22 cellular contexts compared by ENCODE assay signal in the genomic region with DNA sequence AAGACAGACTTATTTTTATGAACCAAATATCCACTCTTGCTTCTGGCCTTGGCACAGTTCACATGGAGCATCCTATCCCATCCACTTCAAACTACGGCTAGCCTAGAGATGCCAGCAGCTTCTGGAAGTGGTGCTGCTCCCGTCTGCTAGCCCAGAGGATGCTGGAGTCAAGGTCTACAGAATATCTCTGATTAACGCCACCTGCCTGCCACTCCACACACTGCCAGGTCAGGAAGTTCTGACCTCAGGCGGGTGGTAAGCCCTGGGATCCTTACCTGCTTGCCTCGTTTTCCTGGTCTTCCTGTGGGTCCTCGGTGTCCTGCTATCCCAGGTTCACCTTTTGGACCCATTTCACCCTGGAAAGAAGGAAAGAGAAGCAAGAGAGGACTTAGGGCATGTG. TPM values are rescaled to one million over a fixed set of nuclear protein-coding genes. Genes with fewer than 3 reads are reported as not detected.
A peak's percentile ranks its signal among the peaks of the same experiment; 100 is the strongest.
DNase-seq lines count a peak whose midpoint lies in the region; ATAC-seq, FAIRE-seq and TF ChIP-seq lines count a peak whose summit lies in the region.
"Had no signal": no experiment of that assay in that cellular context is flagged by ENCODE, and none has a peak within 500 bp of the region (broad histone marks: within the 10 kb centered on the region; RNA-seq: fewer than 3 reads in every experiment).

No MANE protein-coding gene starts in this region.

- ATAC-seq in A549 = peak; percentile 73 to 89
- peak; percentile 98 for ATAC-seq in GM23338
- ATAC-seq in esophagus mucosa = no peak
- no peak for ATAC-seq in HG03439 (IDR thresholded peaks at IDR 0.05; ENCODE audit: unreplicated experiment)
- ATAC-seq in upper lobe of left lung (ENCODE audit: low FRiP score in 2 of 2) = no peak
- ATAC-seq: activated CD4-positive, CD25-positive, alpha-beta regulatory T cell treated with anti-CD3 and anti-CD28 coated beads, Interleukin-2, amount 50 U/mL, for 24 hours; natural killer cell treated with Interleukin-12 subunit alpha and Interleukin-12 subunit beta and Interleukin-15 and Interleukin-18, amount 100 ng/mL, for 72 hours had no signal

- H3K9me3 ChIP-seq in A549 (no peaks in the 10 kb centered on the region), iPS DF 6.9 (ENCODE audit: control insufficient read depth, insufficient read depth, low read length) (no peaks in the 10 kb centered on the region), upper lobe of left lung (no peaks in the 10 kb centered on the region)
- H3K9me3 ChIP-seq: colonic mucosa, SJSA1 had no signal

- H3K4me2 ChIP-seq in A549 (no peak overlapping the region), GM23338 (no peak overlapping the region)
- H3K4me2 ChIP-seq: hepatocyte had no signal

- H3K27ac Mint-ChIP-seq in GM23338 = no peak overlapping the region
- H3K27ac Mint-ChIP-seq: activated naive CD8-positive, alpha-beta T cell treated with anti-CD3 and anti-CD28 coated beads for 36 hours; brain had no signal

- H3K36me3 ChIP-seq in GM23338 (ENCODE audit: insufficient read depth) = no peaks in the 10 kb centered on the region
- no peaks in the 10 kb centered on the region for H3K36me3 ChIP-seq in iPS DF 6.9 (ENCODE audit: control insufficient read depth, insufficient read depth, low read length)
- H3K36me3 ChIP-seq in upper lobe of left lung = no peaks in the 10 kb centered on the region
- H3K36me3 ChIP-seq: colonic mucosa, SJSA1 had no signal

- H3K79me2 ChIP-seq in GM23338 (replicated peaks; ENCODE audit: insufficient read depth) = no peaks in the 10 kb centered on the region
- H3K79me2 ChIP-seq: hepatocyte had no signal

- TF ChIP-seq CTCF in A549 (IDR thresholded peaks at IDR 0.05) (no peak), GM23338 (conservative IDR thresholded peaks at IDR 0.05; ENCODE audit: low read depth in 2 of 2) (peak; percentile 55 to 74), upper lobe of left lung (IDR thresholded peaks at IDR 0.05) (no peak)

- CTCF ChIA-PET in A549 (lab: Yijun Ruan, JAX) = interaction anchor here (1.0 kb wide), 1 partner anchor 88 kb away, joined by 3 read pairs; no protein-coding TSS in a partner anchor

- H3K4me1 ChIP-seq in A549 = no peaks in the 10 kb centered on the region
- H3K4me1 ChIP-seq in GM23338 (ENCODE audit: insufficient read depth) = no peaks in the 10 kb centered on the region
- no peaks in the 10 kb centered on the region for H3K4me1 ChIP-seq in iPS DF 6.9 (ENCODE audit: control insufficient read depth, insufficient read depth, low read length)
- no peaks in the 10 kb centered on the region for H3K4me1 ChIP-seq in upper lobe of left lung
- H3K4me1 ChIP-seq: colonic mucosa, SJSA1 had no signal

- H3K36me3 Mint-ChIP-seq in GM23338 (ENCODE audit: low read depth) = no peaks in the 10 kb centered on the region
- H3K36me3 Mint-ChIP-seq: activated naive CD8-positive, alpha-beta T cell treated with anti-CD3 and anti-CD28 coated beads for 36 hours; natural killer cell treated with Interleukin-12 subunit alpha and Interleukin-12 subunit beta and Interleukin-15 and Interleukin-18, amount 100 ng/mL, for 72 hours had no signal

- 0 out of 2 replicates have a peak overlapping the region, but pooled peaks have one; percentile 24 for H2AFZ ChIP-seq in GM23338
- H2AFZ ChIP-seq: hepatocyte had no signal

- H3K27me3 ChIP-seq in GM23338 (ENCODE audit: insufficient read depth) = no peaks in the 10 kb centered on the region
- no peaks in the 10 kb centered on the region for H3K27me3 ChIP-seq in iPS DF 6.9 (ENCODE audit: control insufficient read depth, insufficient read depth, low read length)
- H3K27me3 ChIP-seq in upper lobe of left lung = no peaks in the 10 kb centered on the region
- H3K27me3 ChIP-seq: colonic mucosa, hepatocyte, SJSA1 had no signal

- peak; percentile 21 for DNase-seq in A549 (ENCODE audit: low read depth in 1 of 2, low spot score in 1 of 2)
- DNase-seq in GM23338 (ENCODE audit: low spot score) = peak; percentile 74
- peak; percentile 13 for DNase-seq in RPMI8226
- peak; percentile 18 for DNase-seq in iPS DF 6.9 (ENCODE audit: low read depth, low spot score)
- DNase-seq in HCEC 1CT = no peak
- DNase-seq in upper lobe of left lung = no peak
- DNase-seq: activated naive CD8-positive, alpha-beta T cell treated with anti-CD3 and anti-CD28 coated beads for 36 hours; colonic mucosa; GF-D8; NCI-H1417; NCI-H2171; NCI-H526 treated with DMSO at 0.1 percent for 48 hours; stimulated activated CD4-positive, alpha-beta T cell treated with anti-CD3 and anti-CD28 coated beads, Interleukin-2, amount 100 ng/mL, for 48 hours had no signal

- H3K9me3 Mint-ChIP-seq in GM23338 = no peaks in the 10 kb centered on the region
- H3K9me3 Mint-ChIP-seq: activated naive CD8-positive, alpha-beta T cell treated with anti-CD3 and anti-CD28 coated beads for 36 hours; brain had no signal

- no peak for FAIRE-seq in A549 (lab: Jason Lieb, UNC)
- FAIRE-seq: urothelium cell line had no signal

- TF ChIP-seq EP300 in A549 (IDR thresholded peaks at IDR 0.05) (no peak), upper lobe of left lung (IDR thresholded peaks at IDR 0.05) (no peak)

- WGBS in A549 (ENCODE audit: missing lambda C conversion rate) = 45% methylated on average over 6 of the region's 6 CpGs
- WGBS in iPS DF 6.9 (ENCODE audit: insufficient coverage, insufficient read length) = no CpG with 5 or more reads among the region's 6 CpGs
- 84 to 93% methylated on average over 6 of the region's 6 CpGs for WGBS in upper lobe of left lung, 2 donors

- TF ChIP-seq RAD21 in A549 (conservative IDR thresholded peaks at IDR 0.05 in 1 of 2, IDR thresholded peaks at IDR 0.05 in 1 of 2) = no peak

- H3K4me1 Mint-ChIP-seq in GM23338 = 0 out of 3 replicates have a peak, but pooled peaks cover 5% of the 10 kb centered on the region
- H3K4me1 Mint-ChIP-seq: activated naive CD8-positive, alpha-beta T cell treated with anti-CD3 and anti-CD28 coated beads for 36 hours had no signal

- no peak overlapping the region for H3K4me3 Mint-ChIP-seq in GM23338
- H3K4me3 Mint-ChIP-seq: activated naive CD8-positive, alpha-beta T cell treated with anti-CD3 and anti-CD28 coated beads for 36 hours; brain; natural killer cell treated with Interleukin-12 subunit alpha and Interleukin-12 subunit beta and Interleukin-15 and Interleukin-18, amount 100 ng/mL, for 72 hours had no signal

- POLR2A ChIA-PET in A549 (lab: Yijun Ruan, JAX) = interaction anchor here (0.5 kb wide), 1 partner anchor 131 kb away, joined by 3 read pairs; the partner anchor contains the start of genes BTD and HACL1

- no peaks in the 10 kb centered on the region for H4K20me1 ChIP-seq in GM23338 (replicated peaks; ENCODE audit: insufficient read depth)

- H3K4me3 ChIP-seq in A549 (no peak overlapping the region), GM23338 (no peak overlapping the region), iPS DF 6.9 (ENCODE audit: low read length) (no peak overlapping the region), upper lobe of left lung (no peak overlapping the region)
- H3K4me3 ChIP-seq: colonic mucosa, hepatocyte, SJSA1 had no signal

- no peaks in the 10 kb centered on the region for H3K9me2 ChIP-seq in GM23338 (ENCODE audit: insufficient read depth)

- TF ChIP-seq POLR2A in A549 (IDR thresholded peaks at IDR 0.05; ENCODE audit: low read length) = no peak
- no peak for TF ChIP-seq POLR2A in upper lobe of left lung (IDR thresholded peaks at IDR 0.05)

- H3K27me3 Mint-ChIP-seq in GM23338 (ENCODE audit: insufficient read depth, low read depth, poor library complexity) = no peaks in the 10 kb centered on the region
- H3K27me3 Mint-ChIP-seq: activated naive CD8-positive, alpha-beta T cell treated with anti-CD3 and anti-CD28 coated beads for 36 hours; brain; natural killer cell treated with Interleukin-12 subunit alpha and Interleukin-12 subunit beta and Interleukin-15 and Interleukin-18, amount 100 ng/mL, for 72 hours had no signal

- H3K27ac ChIP-seq in A549 (no peak overlapping the region), GM23338 (ENCODE audit: low read depth) (no peak overlapping the region), iPS DF 6.9 (ENCODE audit: low read length) (no peak overlapping the region), upper lobe of left lung (no peak overlapping the region)
- H3K27ac ChIP-seq: C4-2B, colonic mucosa, hepatocyte, SJSA1 had no signal

- no peaks in the 10 kb centered on the region for H3F3A ChIP-seq in GM23338 (replicated peaks; ENCODE audit: low read depth)

TF ChIP-seq in GM23338, 12 proteins besides CTCF, POLR2A, EP300 and RAD21 (continues in another document):
- TF ChIP-seq ZNF331 (CRISPR knock-in tag; IDR thresholded peaks at IDR 0.05; ENCODE audit: low read depth) = no peak

RNA-seq across cellular contexts. Expression of gene EAF1, which starts 42.9 kb away (rescaled TPM):
- polyA plus RNA-seq in A549 (2011; rRNA removed) (18.6 and 20.7 TPM in 2 replicates), A549 (2017; fragmentation: RNase III; extraction: RNeasy Plus Mini Kit Qiagen cat#74134 plus additional on column Dnase treatment) (12.3 to 13.9 TPM (median 13.6 TPM) in 3 replicates), GM23338 (2016; fragmentation: Nextera tagmentation; extraction: Ambion mirVana) (9.4 and 9.8 TPM in 2 replicates)
- polyA plus RNA-seq in A549 (2012; cell fraction: cytosol; rRNA removed) = 7.4 and 9.9 TPM in 2 replicates
- 6.8 and 7.2 TPM in 2 replicates for polyA plus RNA-seq in A549 (2012; cell fraction: nucleus; rRNA removed)
- 29.5 and 29.6 TPM in 2 replicates for polyA minus RNA-seq in A549 (2011; rRNA and poly(A)+ RNA removed)
- 29.5 and 45.4 TPM in 2 replicates for total RNA-seq in GM23338 (2014; rRNA removed; shearing (Covaris generic))
- total RNA-seq in esophagus mucosa (13.3 TPM), upper lobe of left lung (10 to 100 TPM; 21.1 to 45.1 (median 31.7) TPM)

RNA-seq across cellular contexts. Expression of gene METTL6, which starts 42.9 kb away (rescaled TPM):
- polyA plus RNA-seq in A549 (2011; rRNA removed) = 37.4 and 42.7 TPM in 2 replicates
- polyA plus RNA-seq in A549 (2012; cell fraction: cytosol; rRNA removed) = 16.9 and 17.4 TPM in 2 replicates
- polyA plus RNA-seq in A549 (2012; cell fraction: nucleus; rRNA removed) = 4.4 and 9.7 TPM in 2 replicates
- 26.3 to 29.6 TPM (median 28.3 TPM) in 3 replicates for polyA plus RNA-seq in A549 (2017; fragmentation: RNase III; extraction: RNeasy Plus Mini Kit Qiagen cat#74134 plus additional on column Dnase treatment)
- 17.2 and 18.0 TPM in 2 replicates for polyA minus RNA-seq in A549 (2011; rRNA and poly(A)+ RNA removed)
- 17.8 and 21.2 TPM in 2 replicates for total RNA-seq in GM23338 (2014; rRNA removed; shearing (Covaris generic))
- 11.6 and 15.1 TPM in 2 replicates for polyA plus RNA-seq in GM23338 (2016; fragmentation: Nextera tagmentation; extraction: Ambion mirVana)
- 10.8 TPM for total RNA-seq in esophagus mucosa
- total RNA-seq in upper lobe of left lung = 10 to 100 TPM; 10.5 to 20.7 (median 13.9) TPM

RNA-seq across cellular contexts. Expression of gene COLQ, which starts 51.2 kb away (rescaled TPM):
- polyA plus RNA-seq in A549 (2011; rRNA removed) (1.1 and 1.8 TPM in 2 replicates), A549 (2017; fragmentation: RNase III; extraction: RNeasy Plus Mini Kit Qiagen cat#74134 plus additional on column Dnase treatment) (0.63 to 0.80 TPM (median 0.71 TPM) in 3 replicates), GM23338 (2016; fragmentation: Nextera tagmentation; extraction: Ambion mirVana) (0.71 and 0.78 TPM in 2 replicates)
- polyA plus RNA-seq in A549 (2012; cell fraction: cytosol; rRNA removed) = 0.56 and 0.58 TPM in 2 replicates
- 3.8 and 5.1 TPM in 2 replicates for polyA plus RNA-seq in A549 (2012; cell fraction: nucleus; rRNA removed)
- polyA minus RNA-seq in A549 (2011; rRNA and poly(A)+ RNA removed) = 0.33 and 1.3 TPM in 2 replicates
- total RNA-seq in GM23338 (2014; rRNA removed; shearing (Covaris generic)) = 0.66 and 2.0 TPM in 2 replicates
- total RNA-seq in esophagus mucosa (0.40 TPM), upper lobe of left lung (10 to 100 TPM in 1 of 6 donors, 1 to 10 TPM in 5; 1.1 to 34.6 (median 2.6) TPM)

Comparison
In these comparisons a context has a peak if more than half of its experiments do, and no peak if none do; other contexts are left out.
1. ATAC-seq: peak in A549 (2 of 2) and GM23338 (single experiment); none in esophagus mucosa (single experiment), HG03439 (single experiment) and upper lobe of left lung (0 of 2).
2. DNase-seq: peak in A549 (2 of 2), GM23338 (single experiment), RPMI8226 (single experiment) and iPS DF 6.9 (single experiment); none in HCEC 1CT (single experiment) and upper lobe of left lung (0 of 2).
3. CTCF ChIP-seq: peak in GM23338 (2 of 2); none in A549 (single experiment) and upper lobe of left lung (0 of 6).